8 cellular contexts compared by ENCODE assay signal in the genomic region with DNA sequence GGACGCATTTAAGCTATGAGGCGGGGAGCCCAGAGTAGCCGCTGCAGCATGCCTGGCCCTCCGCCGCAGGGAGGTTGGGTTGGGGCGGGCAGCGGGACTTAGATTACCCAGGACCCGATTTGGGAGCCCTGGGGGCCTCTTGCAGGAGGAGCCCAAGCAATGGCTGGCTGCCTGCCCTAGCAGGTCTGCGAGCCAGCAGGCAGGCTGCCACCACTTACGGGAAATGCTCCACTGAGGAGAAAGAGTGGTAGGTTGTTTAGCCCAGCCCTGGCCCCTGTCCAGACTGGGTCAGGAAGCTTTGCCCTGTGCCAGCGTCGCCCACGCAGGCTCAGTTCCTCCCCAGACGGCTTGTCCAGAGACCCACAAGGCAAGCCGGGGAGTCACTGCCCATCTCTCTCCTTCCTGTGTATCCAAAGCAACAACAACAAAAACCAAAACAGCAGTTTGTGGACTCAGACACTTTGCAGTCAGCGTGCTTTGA. TPM values are rescaled to one million over a fixed set of nuclear protein-coding genes. Genes with fewer than 3 reads are reported as not detected.
DNase-seq lines count a peak whose midpoint lies in the region; ATAC-seq, FAIRE-seq and TF ChIP-seq lines count a peak whose summit lies in the region.

No MANE protein-coding gene starts in this region.

- H3K9me3 ChIP-seq in HAP-1 = no peaks in the 10 kb centered on the region

- H3K36me3 ChIP-seq in H7 (replicated peaks; ENCODE audit: control insufficient read depth, insufficient read depth, low read length) (no peaks in the 10 kb centered on the region), HAP-1 (replicated peaks) (no peaks in the 10 kb centered on the region)

- no peak for TF ChIP-seq CTCF in retinal pigment epithelial cell (conservative IDR thresholded peaks at IDR 0.05; ENCODE audit: low read depth, low read length)
- no peak for TF ChIP-seq CTCF in D721Med (IDR thresholded peaks at IDR 0.05; ENCODE audit: insufficient read depth, missing control alignments)

- intact Hi-C loops in left ventricle myocardium superior (cut with micrococcal nuclease) = loop anchor here (10.0 kb wide), 2 partner anchors 84 to 96 kb away; a partner anchor contains a TSS

- in situ Hi-C loops in HAP-1 (cut with MboI; ENCODE audit: low sequenced_read_pairs) = no loop called here

- no peaks in the 10 kb centered on the region for H3K4me1 ChIP-seq in HAP-1

- peak; percentile 86 for ATAC-seq in left ventricle myocardium superior
- no peak for ATAC-seq in GM21619 (IDR thresholded peaks at IDR 0.05; ENCODE audit: unreplicated experiment)

- H3K27me3 ChIP-seq in H7 (ENCODE audit: control insufficient read depth, insufficient read depth, low read length) (no peaks in the 10 kb centered on the region), HAP-1 (ENCODE audit: low read depth) (no peaks in the 10 kb centered on the region)

- DNase-seq in H7 (peak; percentile 57), amygdala (lab: John Stamatoyannopoulos, UW) (peak; percentile 24 to 92 (median 75)), left ventricle myocardium superior (peak; percentile 98), retinal pigment epithelial cell (ENCODE audit: low read depth) (peak; percentile 80), HuH-7 (ENCODE audit: low spot score) (no peak), D721Med (ENCODE audit: insufficient read length, low spot score) (no peak), HAP-1 (ENCODE audit: low spot score in 2 of 2) (no peak)

- H3K4me3 ChIP-seq in H7 (ENCODE audit: insufficient read depth, low read depth, low read length) = no peak overlapping the region
- H3K4me3 ChIP-seq in retinal pigment epithelial cell (ENCODE audit: low read length) = no peak overlapping the region
- H3K4me3 ChIP-seq in HAP-1 = no peak overlapping the region

- FAIRE-seq in D721Med (lab: Jason Lieb, UNC) = no peak

RNA-seq across cellular contexts. Expression of a gene that starts 10.3 kb away (rescaled TPM):
- total RNA-seq in H7 (2014; rRNA removed; shearing (Covaris generic)) = 0.26 and 0.55 TPM in 2 replicates
- total RNA-seq in left ventricle myocardium superior = 0.47 TPM

RNA-seq across cellular contexts. Expression of a gene that starts 48.1 kb away (rescaled TPM):
- total RNA-seq in H7 (2014; rRNA removed; shearing (Covaris generic)) = not detected in 2 replicates
- 12.2 TPM for total RNA-seq in left ventricle myocardium superior

Comparison
In these comparisons a context has a peak if more than half of its experiments do, and no peak if none do; other contexts are left out.
1. DNase-seq: peak in H7 (single experiment), amygdala (56 of 56), left ventricle myocardium superior (single experiment) and retinal pigment epithelial cell (single experiment); none in HuH-7 (single experiment), D721Med (single experiment) and HAP-1 (0 of 2).
2. RNA of a gene that starts 48.1 kb away (total RNA-seq): 12.2 TPM in left ventricle myocardium superior (single experiment); not detected in H7; every median in the first group is over 10 times any median in the second.